ENCODE assay signal across 9 cellular contexts in the genomic region with DNA sequence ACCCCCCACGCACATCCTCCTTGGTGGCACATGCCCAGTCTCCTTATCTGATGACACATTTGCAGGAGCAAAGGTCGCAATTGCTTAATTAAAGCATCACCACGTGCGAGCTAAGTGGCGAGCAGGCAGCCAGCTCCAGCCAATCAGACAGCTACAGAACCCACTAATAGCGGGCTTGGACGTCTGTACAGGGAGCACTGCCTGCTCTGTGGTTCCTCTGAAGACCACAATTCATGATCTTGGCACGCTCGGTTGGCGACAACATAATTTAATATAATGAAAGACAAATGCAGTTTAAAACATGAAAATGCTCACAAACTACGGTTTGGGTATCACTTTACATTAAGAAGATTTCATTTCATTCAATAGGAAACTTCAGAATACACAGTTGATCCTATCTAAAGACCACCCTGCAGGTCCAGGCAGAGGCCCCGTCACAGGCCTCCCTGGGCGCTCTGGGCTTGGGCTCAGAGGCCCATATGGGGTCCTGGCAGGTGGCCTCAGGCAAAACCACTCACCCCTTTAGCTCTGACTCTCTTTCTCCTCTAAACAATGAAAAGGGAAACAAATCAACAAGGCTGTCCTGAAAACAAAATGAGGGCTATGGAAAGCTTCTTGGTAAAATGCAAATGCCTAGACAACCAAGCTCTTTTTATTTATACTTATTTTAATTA. TPM values are rescaled to one million over a fixed set of nuclear protein-coding genes. Genes with fewer than 3 reads are reported as not detected.
DNase-seq lines count a peak whose midpoint lies in the region; ATAC-seq and TF ChIP-seq lines count a peak whose summit lies in the region.
"Had no signal": no experiment of that assay in that cellular context is flagged by ENCODE, and none has a peak within 500 bp of the region (broad histone marks: within the 10 kb centered on the region; RNA-seq: fewer than 3 reads in every experiment).

No MANE protein-coding gene starts in this region.

- TF ChIP-seq CTCF in GM23338 (conservative IDR thresholded peaks at IDR 0.05; ENCODE audit: low read depth in 2 of 2) (no peak), smooth muscle cell (IDR thresholded peaks at IDR 0.05; ENCODE audit: borderline replicate concordance, insufficient read depth, poor library complexity, severe bottlenecking) (no peak), brain microvascular endothelial cell (IDR thresholded peaks at IDR 0.05; ENCODE audit: low read depth, low read length, missing control alignments) (no peak)

- H3K9ac ChIP-seq in smooth muscle cell (ENCODE audit: low read depth): no peak overlapping the region

- H3K4me3 Mint-ChIP-seq in GM23338: no peak overlapping the region

- ATAC-seq in GM23338 (peak; percentile 32), GM18498 (IDR thresholded peaks at IDR 0.05; ENCODE audit: unreplicated experiment) (no peak)

- H4K20me1 ChIP-seq in GM23338 (replicated peaks; ENCODE audit: insufficient read depth) (peaks cover 83% of the 10 kb centered on the region), smooth muscle cell (ENCODE audit: low read depth) (peaks cover 92% of the 10 kb centered on the region)

- 0 out of 2 replicates have a peak, but pooled peaks cover 7% of the 10 kb centered on the region for H3F3A ChIP-seq in GM23338 (replicated peaks; ENCODE audit: low read depth)
- H3F3A ChIP-seq in smooth muscle cell (ENCODE audit: low read depth): peaks cover 30% of the 10 kb centered on the region

- no peak overlapping the region for H3K4me3 ChIP-seq in GM23338
- no peak overlapping the region for H3K4me3 ChIP-seq in smooth muscle cell
- H3K4me3 ChIP-seq in brain microvascular endothelial cell (ENCODE audit: low read depth, low read length): no peak overlapping the region
- H3K4me3 ChIP-seq: thoracic aorta had no signal

- H3K79me2 ChIP-seq in GM23338 (replicated peaks; ENCODE audit: insufficient read depth) (peaks cover 100% of the 10 kb centered on the region), smooth muscle cell (ENCODE audit: low read depth) (peaks cover 95% of the 10 kb centered on the region)

- H3K4me1 ChIP-seq in GM23338 (ENCODE audit: insufficient read depth) (peaks cover 70% of the 10 kb centered on the region), smooth muscle cell (ENCODE audit: low read depth) (peaks cover 35% of the 10 kb centered on the region)

- DNase-seq in GM23338 (ENCODE audit: low spot score) (no peak), SK-N-DZ (ENCODE audit: low spot score) (peak; percentile 43), fibroblast of gingiva (ENCODE audit: low read depth) (peak; percentile 85), smooth muscle cell (lab: John Stamatoyannopoulos, UW; ENCODE audit: unreplicated experiment) (no peak), brain microvascular endothelial cell (no peak), NCI-H187 (lab: John Stamatoyannopoulos, UW) (no peak)
- DNase-seq in activated CD4-positive, alpha-beta T cell treated with anti-CD3 and anti-CD28 coated beads, Interleukin-2, amount 50 U/mL, for 48 hours: no peak

- no peak overlapping the region for H3K27ac Mint-ChIP-seq in GM23338

- H3K9me3 Mint-ChIP-seq in GM23338: no peaks in the 10 kb centered on the region

- H3K9me3 ChIP-seq in smooth muscle cell (replicated peaks; ENCODE audit: low read depth): no peaks in the 10 kb centered on the region
- H3K9me3 ChIP-seq: thoracic aorta had no signal

- H3K27ac ChIP-seq in GM23338 (ENCODE audit: low read depth) (peak overlapping the region; percentile 39; the same call in 1 of the 2 replicates), smooth muscle cell (ENCODE audit: low read depth) (peak overlapping the region; percentile 85), brain microvascular endothelial cell (no peak overlapping the region)

- peaks cover 18% of the 10 kb centered on the region for H3K27me3 Mint-ChIP-seq in GM23338 (ENCODE audit: insufficient read depth, low read depth, poor library complexity)

- H3K4me2 ChIP-seq in GM23338 (no peak overlapping the region), smooth muscle cell (peak overlapping the region; percentile 45)

- 0 out of 2 replicates have a peak, but pooled peaks cover 3% of the 10 kb centered on the region for H3K9me2 ChIP-seq in GM23338 (ENCODE audit: insufficient read depth)

- H3K36me3 ChIP-seq in GM23338 (ENCODE audit: insufficient read depth) (no peaks in the 10 kb centered on the region), smooth muscle cell (ENCODE audit: low read depth) (no peaks in the 10 kb centered on the region), brain microvascular endothelial cell (replicated peaks) (no peaks in the 10 kb centered on the region)
- H3K36me3 ChIP-seq: thoracic aorta had no signal

- no peaks in the 10 kb centered on the region for H3K27me3 ChIP-seq in GM23338 (ENCODE audit: insufficient read depth)
- H3K27me3 ChIP-seq in smooth muscle cell (ENCODE audit: low read depth): no peaks in the 10 kb centered on the region
- no peaks in the 10 kb centered on the region for H3K27me3 ChIP-seq in brain microvascular endothelial cell (replicated peaks)

- H2AFZ ChIP-seq in GM23338 (no peak overlapping the region), smooth muscle cell (ENCODE audit: low read depth) (no peak overlapping the region)

- peaks cover 71% of the 10 kb centered on the region for H3K4me1 Mint-ChIP-seq in GM23338

- 67% methylated on average over 13 of the region's 13 CpGs for WGBS in smooth muscle cell (ENCODE audit: low lambda C conversion rate)

- in situ Hi-C loops in brain microvascular endothelial cell (cut with HindIII; ENCODE audit: low pct_ligation_motif_present, low sequenced_read_pairs): no loop called here

- H3K36me3 Mint-ChIP-seq in GM23338 (ENCODE audit: low read depth): peaks cover 4% of the 10 kb centered on the region; the same call in 2 of the 3 replicates

TF ChIP-seq in GM23338, 12 proteins besides CTCF, POLR2A, EP300 and RAD21 (continues in another document):
- TF ChIP-seq ZNF114 (CRISPR knock-in tag; IDR thresholded peaks at IDR 0.05) (no peak), ETS1 (IDR thresholded peaks at IDR 0.05) (no peak)

RNA-seq across cellular contexts. Expression of gene PACSIN2, which starts 10.4 kb away (rescaled TPM):
- 47.0 and 57.3 TPM in 2 replicates for total RNA-seq in GM23338 (2014; rRNA removed; shearing (Covaris generic))
- 23.5 and 24.6 TPM in 2 replicates for polyA plus RNA-seq in GM23338 (2016; fragmentation: Nextera tagmentation; extraction: Ambion mirVana)
- polyA plus RNA-seq in SK-N-DZ (2014; cell fraction: cytosol; rRNA removed): 62.1 and 66.5 TPM in 2 replicates
- 58.8 and 64.4 TPM in 2 replicates for polyA plus RNA-seq in SK-N-DZ (2014; cell fraction: nucleus; rRNA removed)
- total RNA-seq in smooth muscle cell: 26.3 and 34.7 TPM in 2 replicates
- 41.1 and 53.9 TPM in 2 replicates for polyA plus RNA-seq in smooth muscle cell

Comparison
In these comparisons a context has a peak if more than half of its experiments do, and no peak if none do; other contexts are left out.
1. DNase-seq: peak in SK-N-DZ (single experiment) and fibroblast of gingiva (single experiment); none in GM23338 (single experiment), smooth muscle cell (single experiment), brain microvascular endothelial cell (single experiment), activated CD4-positive, alpha-beta T cell treated with anti-CD3 and anti-CD28 coated beads, Interleukin-2, amount 50 U/mL, for 48 hours (0 of 2) and NCI-H187 (0 of 2).